In genomic region chr7:24827027-24827426, GRCh38 we compare ENCODE assay signal across 13 cellular contexts.
A peak's percentile ranks its signal among the peaks of the same experiment; 100 is the strongest.
DNase-seq lines count a peak whose midpoint lies in the region; ATAC-seq and TF ChIP-seq lines count a peak whose summit lies in the region.
"Had no signal": no experiment of that assay in that cellular context is flagged by ENCODE, and none has a peak within 500 bp of the region (broad histone marks: within the 10 kb centered on the region; RNA-seq: fewer than 3 reads in every experiment).

No MANE protein-coding gene starts in this region.

- H3K4me3 ChIP-seq in CD4-positive, CD25-positive, alpha-beta regulatory T cell (ENCODE audit: low read depth, low read length): peak overlapping the region; percentile 65
- no peak overlapping the region for H3K4me3 ChIP-seq in mesenchymal stem cell (ENCODE audit: insufficient read depth in 1 of 2, low read depth in 1 of 2, low read length in 2 of 2)
- H3K4me3 ChIP-seq in left lung: no peak overlapping the region
- H3K4me3 ChIP-seq: psoas muscle had no signal

- H3K9me3 Mint-ChIP-seq in CD4-positive, CD25-positive, alpha-beta regulatory T cell: no peaks in the 10 kb centered on the region
- H3K9me3 Mint-ChIP-seq in activated naive CD8-positive, alpha-beta T cell (ENCODE audit: low read depth): no peaks in the 10 kb centered on the region

- no peak overlapping the region for H4K8ac ChIP-seq in mesenchymal stem cell (ENCODE audit: low read length)

- peak in 1 of 3 donors; percentile 63 for DNase-seq in CD4-positive, CD25-positive, alpha-beta regulatory T cell
- peak; percentile 12 for DNase-seq in HT1080 (ENCODE audit: low read depth)
- DNase-seq in mesenchymal stem cell: no peak
- no peak for DNase-seq in NCI-H1417 treated with DMSO at 0.1 percent for 48 hours (lab: John Stamatoyannopoulos, UW)
- DNase-seq in COLO829 (ENCODE audit: low spot score): no peak
- DNase-seq in left lung: no peak
- DNase-seq: C1 segment of cervical spinal cord; mesendoderm; NCI-H2029 treated with DMSO at 0.1 percent for 48 hours; psoas muscle; stimulated activated CD4-positive, alpha-beta T cell treated with anti-CD3 and anti-CD28 coated beads, Interleukin-4, amount 100 ng/mL, for 4 hours had no signal

- H3K27me3 ChIP-seq in CD4-positive, CD25-positive, alpha-beta regulatory T cell (ENCODE audit: control insufficient read depth, insufficient read depth, low read length): no peaks in the 10 kb centered on the region
- H3K27me3 ChIP-seq in mesenchymal stem cell (ENCODE audit: control insufficient read depth in 1 of 2, insufficient read depth in 1 of 2, low read length in 2 of 2) (no peaks in the 10 kb centered on the region), left lung (no peaks in the 10 kb centered on the region)

- no peaks in the 10 kb centered on the region for H3K27me3 Mint-ChIP-seq in CD4-positive, CD25-positive, alpha-beta regulatory T cell
- no peaks in the 10 kb centered on the region for H3K27me3 Mint-ChIP-seq in activated naive CD8-positive, alpha-beta T cell

- no peak overlapping the region for H2BK120ac ChIP-seq in mesenchymal stem cell (ENCODE audit: low read depth, low read length)

- peaks cover 24% of the 10 kb centered on the region for H3K36me3 Mint-ChIP-seq in CD4-positive, CD25-positive, alpha-beta regulatory T cell
- H3K36me3 Mint-ChIP-seq in activated naive CD8-positive, alpha-beta T cell: peaks cover 21% of the 10 kb centered on the region

- peak overlapping the region in 1 of 2 experiments; percentile 46 for H3K14ac ChIP-seq in mesenchymal stem cell (ENCODE audit: low read length in 2 of 2)

- H3K4me2 ChIP-seq in mesenchymal stem cell (ENCODE audit: low read length, poor library complexity, severe bottlenecking): no peak overlapping the region

- H2BK15ac ChIP-seq in mesenchymal stem cell (ENCODE audit: low read depth, poor library complexity, severe bottlenecking): no peak overlapping the region

- no peak overlapping the region for H3K9ac ChIP-seq in mesenchymal stem cell (ENCODE audit: low read length)

- 99% methylated on average over 2 of the region's 2 CpGs for WGBS in mesenchymal stem cell

- no peak for ATAC-seq in CD4-positive, CD25-positive, alpha-beta regulatory T cell (ENCODE audit: low read depth in 2 of 2)
- no peak for ATAC-seq in GM21786 (IDR thresholded peaks at IDR 0.05; ENCODE audit: unreplicated experiment)
- ATAC-seq in left lung: no peak
- ATAC-seq: psoas muscle had no signal

- no peak overlapping the region for H2BK12ac ChIP-seq in mesenchymal stem cell (ENCODE audit: low read length in 2 of 2)

- H4K91ac ChIP-seq in mesenchymal stem cell (ENCODE audit: low read length): no peak overlapping the region

- no peaks in the 10 kb centered on the region for H3K9me3 ChIP-seq in CD4-positive, CD25-positive, alpha-beta regulatory T cell (ENCODE audit: control insufficient read depth in 2 of 2, low read length in 2 of 2)
- no peaks in the 10 kb centered on the region for H3K9me3 ChIP-seq in mesenchymal stem cell (ENCODE audit: control insufficient read depth, low read length)
- no peaks in the 10 kb centered on the region for H3K9me3 ChIP-seq in left lung
- H3K9me3 ChIP-seq: psoas muscle had no signal

- H3K27ac Mint-ChIP-seq in CD4-positive, CD25-positive, alpha-beta regulatory T cell: peak overlapping the region; percentile 94 to 98 (median 96)
- peak overlapping the region; percentile 47 for H3K27ac Mint-ChIP-seq in activated naive CD8-positive, alpha-beta T cell

- no peak for TF ChIP-seq CTCF in left lung (IDR thresholded peaks at IDR 0.05)

- H3K27ac ChIP-seq in CD4-positive, CD25-positive, alpha-beta regulatory T cell (ENCODE audit: insufficient read depth, low read length, poor library complexity, severe bottlenecking): peak overlapping the region; percentile 61
- no peak overlapping the region for H3K27ac ChIP-seq in mesenchymal stem cell (ENCODE audit: low read length, poor library complexity, severe bottlenecking)
- H3K27ac ChIP-seq in left lung: peak overlapping the region in 1 of 2 donors; percentile 1
- H3K27ac ChIP-seq: psoas muscle had no signal

- H3K4me3 Mint-ChIP-seq in CD4-positive, CD25-positive, alpha-beta regulatory T cell: peak overlapping the region in 3 of 4 donors; percentile 74 to 82 (median 78)
- peak overlapping the region; percentile 53 for H3K4me3 Mint-ChIP-seq in activated naive CD8-positive, alpha-beta T cell

- intact Hi-C loops in left lung (cut with DNase I): no loop called here

- no peak overlapping the region for H2AFZ ChIP-seq in mesenchymal stem cell (ENCODE audit: low read depth, low read length)

- peaks cover 37 to 64% (median 45%) of the 10 kb centered on the region in 4 donors for H3K4me1 Mint-ChIP-seq in CD4-positive, CD25-positive, alpha-beta regulatory T cell
- H3K4me1 Mint-ChIP-seq in activated naive CD8-positive, alpha-beta T cell (ENCODE audit: low read depth): peaks cover 49% of the 10 kb centered on the region

- H2AK5ac ChIP-seq in mesenchymal stem cell (ENCODE audit: low read length, severe bottlenecking): peak overlapping the region; percentile 61

- peaks cover 6% of the 10 kb centered on the region for H3K79me1 ChIP-seq in mesenchymal stem cell (replicated peaks; ENCODE audit: low read length, poor library complexity, severe bottlenecking)

- H3K36me3 ChIP-seq in CD4-positive, CD25-positive, alpha-beta regulatory T cell (ENCODE audit: control insufficient read depth, insufficient read depth, low read length): peaks cover 14% of the 10 kb centered on the region
- peaks cover 9 to 64% of the 10 kb centered on the region in 2 experiments for H3K36me3 ChIP-seq in mesenchymal stem cell (ENCODE audit: control insufficient read depth in 1 of 2, insufficient read depth in 2 of 2, low read depth in 1 of 2, low read length in 2 of 2)
- H3K36me3 ChIP-seq in left lung: no peaks in the 10 kb centered on the region

- peak overlapping the region in 1 of 2 experiments; percentile 42 for H3K18ac ChIP-seq in mesenchymal stem cell (ENCODE audit: low read depth in 1 of 2, low read length in 2 of 2)

- H2BK5ac ChIP-seq in mesenchymal stem cell (ENCODE audit: low read depth, low read length, poor library complexity, severe bottlenecking): no peak overlapping the region

- H3K23ac ChIP-seq in mesenchymal stem cell (ENCODE audit: low read length in 2 of 2): no peak overlapping the region

- H3K4ac ChIP-seq in mesenchymal stem cell (ENCODE audit: low read depth in 1 of 2, low read length in 2 of 2): no peak overlapping the region

- H3K4me1 ChIP-seq in CD4-positive, CD25-positive, alpha-beta regulatory T cell (ENCODE audit: control insufficient read depth, insufficient read depth, low read length, poor library complexity, severe bottlenecking): peaks cover 43% of the 10 kb centered on the region
- H3K4me1 ChIP-seq in mesenchymal stem cell (ENCODE audit: control insufficient read depth, insufficient read depth, low read depth, low read length): peaks cover 10% of the 10 kb centered on the region
- peaks cover 14 to 28% of the 10 kb centered on the region in 2 donors for H3K4me1 ChIP-seq in left lung
